In genomic region chr7:158885624-158886023, GRCh38 we compare ENCODE assay signal across 11 cellular contexts. TPM values are rescaled to one million over a fixed set of nuclear protein-coding genes. Genes with fewer than 3 reads are reported as not detected.
DNase-seq lines count a peak whose midpoint lies in the region; ATAC-seq and TF ChIP-seq lines count a peak whose summit lies in the region.
"Had no signal": no experiment of that assay in that cellular context is flagged by ENCODE, and none has a peak within 500 bp of the region (broad histone marks: within the 10 kb centered on the region; RNA-seq: fewer than 3 reads in every experiment).

No MANE protein-coding gene starts in this region.

- no peak overlapping the region for H3K27ac ChIP-seq in SK-N-SH (ENCODE audit: low read depth in 2 of 2, low read length in 1 of 2)
- no peak overlapping the region for H3K27ac ChIP-seq in gastroesophageal sphincter

- TF ChIP-seq RAD21 in SK-N-SH (IDR thresholded peaks at IDR 0.05; ENCODE audit: low read length), result peak; percentile 80

- ATAC-seq in gastroesophageal sphincter (no peak), GM21390 (IDR thresholded peaks at IDR 0.05; ENCODE audit: unreplicated experiment) (no peak), GM18520 (IDR thresholded peaks at IDR 0.05; ENCODE audit: unreplicated experiment) (no peak)

- H3K4me1 ChIP-seq in SK-N-SH (ENCODE audit: control insufficient read depth in 1 of 2, insufficient read depth in 2 of 2, low read depth in 1 of 2, low read length in 1 of 2) (peaks cover 0 to 5% of the 10 kb centered on the region in 2 experiments; a peak in 2 of 4 replicates), gastroesophageal sphincter (no peaks in the 10 kb centered on the region)

- H3K79me2 ChIP-seq in SK-N-SH (ENCODE audit: insufficient read depth), result no peaks in the 10 kb centered on the region

- POLR2A ChIA-PET in SK-N-SH (lab: Yijun Ruan, JAX), result no interaction called here
- POLR2A ChIA-PET in HEK293T (lab: Yijun Ruan, JAX), result no interaction called here

- H4K20me1 ChIP-seq in SK-N-SH (ENCODE audit: insufficient read depth), result no peaks in the 10 kb centered on the region

- DNase-seq in AG09309 (ENCODE audit: low read depth) (no peak), HuH-7.5 (ENCODE audit: low spot score) (peak; percentile 32), SK-N-SH (peak; percentile 66), G401 (ENCODE audit: low spot score) (no peak), HEK293T (ENCODE audit: extremely low spot score) (no peak)
- DNase-seq: activated gamma-delta T cell treated with Interleukin-2 at 50 U/mL for 16 hours, EL, SHP77 treated with DMSO at 0.1 percent for 48 hours had no signal

- no peak for TF ChIP-seq POLR2A in gastroesophageal sphincter (IDR thresholded peaks at IDR 0.05)

- H3K36me3 ChIP-seq in SK-N-SH (replicated peaks in 1 of 2; ENCODE audit: control insufficient read depth in 1 of 2, insufficient read depth in 2 of 2, low read length in 1 of 2), result peaks cover 26 to 55% of the 10 kb centered on the region in 2 experiments
- peaks cover 0 to 94% of the 10 kb centered on the region in 2 donors for H3K36me3 ChIP-seq in gastroesophageal sphincter

- H3K9me3 ChIP-seq in SK-N-SH (no peaks in the 10 kb centered on the region), gastroesophageal sphincter (no peaks in the 10 kb centered on the region)

- H3K4me3 ChIP-seq in AG09309 (ENCODE audit: control insufficient read depth, low read depth, low read length), result no peak overlapping the region
- no peak overlapping the region for H3K4me3 ChIP-seq in SK-N-SH (ENCODE audit: low read depth in 2 of 2, low read length in 1 of 2)
- no peak overlapping the region for H3K4me3 ChIP-seq in gastroesophageal sphincter

- H3K27me3 ChIP-seq in SK-N-SH (ENCODE audit: insufficient read depth) (no peaks in the 10 kb centered on the region), gastroesophageal sphincter (no peaks in the 10 kb centered on the region)

- H2AFZ ChIP-seq in SK-N-SH (ENCODE audit: low read depth), result no peak overlapping the region

- no peaks in the 10 kb centered on the region for H3F3A ChIP-seq in SK-N-SH (replicated peaks; ENCODE audit: insufficient read depth)

- in situ Hi-C loops in G401 (cut with HindIII; ENCODE audit: low sequenced_read_pairs), result no loop called here

- 72% methylated on average over 2 of the region's 2 CpGs for WGBS in SK-N-SH (ENCODE audit: low lambda C conversion rate)
- WGBS in gastroesophageal sphincter (ENCODE audit: low coverage in 1 of 2), 2 donors, result 57 to 69% methylated on average over 2 of the region's 2 CpGs

- H3K9me2 ChIP-seq in SK-N-SH, result no peaks in the 10 kb centered on the region

- TF ChIP-seq CTCF in AG09309 (IDR thresholded peaks at IDR 0.05; ENCODE audit: control insufficient read depth, insufficient read depth, low read depth, low read length, missing control alignments) (peak; percentile 14), SK-N-SH (IDR thresholded peaks at IDR 0.05) (peak; percentile 60), gastroesophageal sphincter (IDR thresholded peaks at IDR 0.05) (peak in 3 of 4 experiments; percentile 17 to 55 (median 26))

- H3K4me2 ChIP-seq in SK-N-SH, result no peak overlapping the region

- TF ChIP-seq EP300 in SK-N-SH (IDR thresholded peaks at IDR 0.05; ENCODE audit: borderline replicate concordance in 1 of 2, low read depth in 1 of 2, low read length in 1 of 2) (no peak), gastroesophageal sphincter (IDR thresholded peaks at IDR 0.05) (no peak)

- CTCF ChIA-PET in SK-N-SH (lab: Yijun Ruan, JAX), result interaction anchor here (0.6 to 5.7 kb wide), 16 partner anchors 10 to 446 kb away, joined by 3 to 77 read pairs (median 4); partner anchors contain the start of gene NCAPG2
- CTCF ChIA-PET in HEK293T (lab: Yijun Ruan, JAX), result interaction anchor here (1.2 to 2.3 kb wide), 2 partner anchors 21 to 92 kb away, joined by 4 to 10 read pairs; no protein-coding TSS in a partner anchor

- H3K9ac ChIP-seq in SK-N-SH, result no peak overlapping the region

TF ChIP-seq in SK-N-SH, 30 proteins besides CTCF, POLR2A, EP300 and RAD21:
- TF ChIP-seq SMC3 (IDR thresholded peaks at IDR 0.05; ENCODE audit: low read depth, low read length) (peak; percentile 48), TCF12 (IDR thresholded peaks at IDR 0.05) (no peak)

TF ChIP-seq in HEK293T, 16 proteins besides CTCF, POLR2A, EP300 and RAD21:
- no peak for TF ChIP-seq ZNF384 (IDR thresholded peaks at IDR 0.05)
- TF ChIP-seq FOXA1 (IDR thresholded peaks at IDR 0.05), result no peak
- no peak for TF ChIP-seq LEF1 (IDR thresholded peaks at IDR 0.05; ENCODE audit: borderline replicate concordance)
- TF ChIP-seq TARDBP (IDR thresholded peaks at IDR 0.05), result no peak
- TF ChIP-seq SP1 (IDR thresholded peaks at IDR 0.05), result no peak
- TF ChIP-seq FOXM1 (IDR thresholded peaks at IDR 0.05; ENCODE audit: borderline replicate concordance), result no peak
- TF ChIP-seq SUZ12 (IDR thresholded peaks at IDR 0.05), result no peak
- no peak for TF ChIP-seq NFRKB (IDR thresholded peaks at IDR 0.05)
- no peak for TF ChIP-seq ARNT (IDR thresholded peaks at IDR 0.05)
- no peak for TF ChIP-seq PKNOX1 (IDR thresholded peaks at IDR 0.05)
- no peak for TF ChIP-seq BHLHE40 (IDR thresholded peaks at IDR 0.05; ENCODE audit: borderline replicate concordance)
- no peak for TF ChIP-seq FOXK2 (IDR thresholded peaks at IDR 0.05)
- no peak for TF ChIP-seq HDGF (IDR thresholded peaks at IDR 0.05; ENCODE audit: borderline replicate concordance)
- TF ChIP-seq CTBP1 (IDR thresholded peaks at IDR 0.05; ENCODE audit: borderline replicate concordance), result no peak
- no peak for TF ChIP-seq L3MBTL2 (conservative IDR thresholded peaks at IDR 0.05)
- TF ChIP-seq ELF4 (IDR thresholded peaks at IDR 0.05), result no peak

RNA-seq across cellular contexts. Expression of gene DYNC2I1, which starts 29.3 kb away (rescaled TPM):
- 23.0 and 25.8 TPM in 2 replicates for polyA plus RNA-seq in SK-N-SH (2012; rRNA removed)
- polyA plus RNA-seq in SK-N-SH (2012; cell fraction: cytosol; rRNA removed), result 12.8 and 14.4 TPM in 2 replicates
- 89.3 and 188 TPM in 2 replicates for polyA plus RNA-seq in SK-N-SH (2012; cell fraction: nucleus; rRNA removed)
- 10 to 100 TPM; 11.6 to 36.9 (median 23.4) TPM for total RNA-seq in gastroesophageal sphincter
- total RNA-seq in G401 (2014; rRNA removed; shearing (Covaris generic)), result 1.6 and 10.6 TPM in 2 replicates

RNA-seq across cellular contexts. Expression of gene ESYT2, which starts 56.3 kb away (rescaled TPM):
- polyA plus RNA-seq in SK-N-SH (2012; rRNA removed), result 34.2 and 42.7 TPM in 2 replicates
- polyA plus RNA-seq in SK-N-SH (2012; cell fraction: cytosol; rRNA removed), result 34.6 and 42.2 TPM in 2 replicates
- polyA plus RNA-seq in SK-N-SH (2012; cell fraction: nucleus; rRNA removed), result 19.3 and 31.3 TPM in 2 replicates
- total RNA-seq in gastroesophageal sphincter, result 100 to 1,000 TPM; 209 to 286 (median 230) TPM
- 26.6 and 34.8 TPM in 2 replicates for total RNA-seq in G401 (2014; rRNA removed; shearing (Covaris generic))

Comparison
In these comparisons a context has a peak if more than half of its experiments do, and no peak if none do; other contexts are left out.
1. DNase-seq: peak in HuH-7.5 (single experiment) and SK-N-SH (single experiment); none in AG09309 (single experiment), G401 (single experiment) and HEK293T (single experiment).
2. Peak in every context shown above with its lines, with median percentiles within 50 percentile points of each other: CTCF ChIP-seq.